1 cellular context compared by ENCODE assay signal in genomic region chr20:18137412-18138265, GRCh38.
A peak's percentile ranks its signal among the peaks of the same experiment; 100 is the strongest.
TF ChIP-seq lines count a peak whose summit lies in the region.

Gene KAT14 (plus strand): TSS chr20:18137863. CDS start chr20:18142661, 4,798 bp downstream.
Gene PET117 (plus strand): TSS chr20:18137863. CDS start chr20:18137956, 93 bp downstream.

TF ChIP-seq in HepG2, 621 proteins besides CTCF, POLR2A, EP300 and RAD21 (continued from another document and continues in another):
- TF ChIP-seq ZNF414 (CRISPR knock-in tag; IDR thresholded peaks at IDR 0.05) = peak; percentile 99
- peak; percentile 87; the same call in 1 of the 2 replicates for TF ChIP-seq ZNF879 (CRISPR knock-in tag; IDR thresholded peaks at IDR 0.05)
- peak; percentile 92 for TF ChIP-seq RXRA (CRISPR knock-in tag; IDR thresholded peaks at IDR 0.05)
- peak; percentile 97 for TF ChIP-seq ZNF710 (CRISPR knock-in tag; IDR thresholded peaks at IDR 0.05; ENCODE audit: borderline replicate concordance)
- TF ChIP-seq GABPA (IDR thresholded peaks at IDR 0.05; ENCODE audit: low read depth, low read length) = peak; percentile 37
- TF ChIP-seq GABPA (CRISPR knock-in tag; IDR thresholded peaks at IDR 0.05; ENCODE audit: low read depth) = peak; percentile 48; the same call in 1 of the 2 replicates
- no peak for TF ChIP-seq PHB2 (IDR thresholded peaks at IDR 0.05; ENCODE audit: partially characterized antibody)
- peak; percentile 55; the same call in 1 of the 2 replicates for TF ChIP-seq SIX4 (CRISPR knock-in tag; IDR thresholded peaks at IDR 0.05)
- TF ChIP-seq GPBP1L1 (CRISPR knock-in tag; IDR thresholded peaks at IDR 0.05) = no peak
- TF ChIP-seq ZNF367 (CRISPR knock-in tag; IDR thresholded peaks at IDR 0.05; ENCODE audit: borderline replicate concordance) = 0 out of 2 replicates have a peak, but pooled peaks have one; percentile 91
- peak; percentile 97 for TF ChIP-seq PHF8 (CRISPR knock-in tag; IDR thresholded peaks at IDR 0.05)
- peak; percentile 89 for TF ChIP-seq ZIK1 (CRISPR knock-in tag; IDR thresholded peaks at IDR 0.05; ENCODE audit: borderline replicate concordance, low read depth)
- TF ChIP-seq NKX3-1 (CRISPR knock-in tag; IDR thresholded peaks at IDR 0.05) = peak; percentile 100
- TF ChIP-seq PCBP1 (IDR thresholded peaks at IDR 0.05; ENCODE audit: borderline replicate concordance, low read depth, low read length) = peak; percentile 95; the same call in 1 of the 2 replicates
- TF ChIP-seq ZNF772 (CRISPR knock-in tag; IDR thresholded peaks at IDR 0.05) = peak; percentile 99
- TF ChIP-seq NONO (IDR thresholded peaks at IDR 0.05) = no peak
- peak; percentile 99 for TF ChIP-seq NONO (CRISPR knock-in tag; conservative IDR thresholded peaks at IDR 0.05)
- TF ChIP-seq GABPB1 (CRISPR knock-in tag; IDR thresholded peaks at IDR 0.05) = peak; percentile 94
- peak; percentile 99 for TF ChIP-seq ZNF407 (CRISPR knock-in tag; IDR thresholded peaks at IDR 0.05; ENCODE audit: not compliant biosample characterization)
- TF ChIP-seq MAX (IDR thresholded peaks at IDR 0.05) = peak; percentile 99
- TF ChIP-seq ZBTB49 (CRISPR knock-in tag; IDR thresholded peaks at IDR 0.05; ENCODE audit: borderline replicate concordance) = no peak; the same call in 1 of the 2 replicates
- TF ChIP-seq SNAPC5 (CRISPR knock-in tag; IDR thresholded peaks at IDR 0.05; ENCODE audit: borderline replicate concordance) = peak; percentile 46; the same call in 1 of the 2 replicates
- TF ChIP-seq MLLT10 (CRISPR knock-in tag; IDR thresholded peaks at IDR 0.05) = no peak
- no peak for TF ChIP-seq ZNF3 (CRISPR knock-in tag; IDR thresholded peaks at IDR 0.05)
- TF ChIP-seq ZNF597 (CRISPR knock-in tag; IDR thresholded peaks at IDR 0.05) = 0 out of 2 replicates have a peak, but pooled peaks have one; percentile 45
- peak; percentile 83; the same call in 1 of the 2 replicates for TF ChIP-seq TFAP4 (IDR thresholded peaks at IDR 0.05; ENCODE audit: borderline replicate concordance, low read depth)
- peak; percentile 97 for TF ChIP-seq ZNF468 (CRISPR knock-in tag; IDR thresholded peaks at IDR 0.05)
- TF ChIP-seq ATF2 (CRISPR knock-in tag; IDR thresholded peaks at IDR 0.05) = peak; percentile 90
- peak; percentile 100 for TF ChIP-seq FOXC1 (CRISPR knock-in tag; IDR thresholded peaks at IDR 0.05; ENCODE audit: borderline replicate concordance)
- TF ChIP-seq ZNF432 (CRISPR knock-in tag; IDR thresholded peaks at IDR 0.05; ENCODE audit: borderline replicate concordance) = peak; percentile 49; the same call in 1 of the 2 replicates
- TF ChIP-seq ZNF576 (CRISPR knock-in tag; IDR thresholded peaks at IDR 0.05) = peak; percentile 75; the same call in 1 of the 2 replicates
- TF ChIP-seq GATAD2A (CRISPR knock-in tag; IDR thresholded peaks at IDR 0.05) = peak; percentile 62; the same call in 1 of the 2 replicates
- peak; percentile 96 for TF ChIP-seq DR1 (CRISPR knock-in tag; IDR thresholded peaks at IDR 0.05)
- TF ChIP-seq HNRNPLL (IDR thresholded peaks at IDR 0.05; ENCODE audit: low read depth, low read length, poor library complexity, severe bottlenecking) = peak; percentile 100
- peak; percentile 92 for TF ChIP-seq GZF1 (CRISPR knock-in tag; IDR thresholded peaks at IDR 0.05)
- no peak for TF ChIP-seq ATRX (CRISPR knock-in tag; IDR thresholded peaks at IDR 0.05; ENCODE audit: borderline replicate concordance)
- TF ChIP-seq MBD4 (IDR thresholded peaks at IDR 0.05; ENCODE audit: borderline replicate concordance, low read length) = no peak
- peak; percentile 99 for TF ChIP-seq ZNF704 (CRISPR knock-in tag; IDR thresholded peaks at IDR 0.05; ENCODE audit: borderline replicate concordance)
